20 cellular contexts compared by ENCODE assay signal in the genomic region with DNA sequence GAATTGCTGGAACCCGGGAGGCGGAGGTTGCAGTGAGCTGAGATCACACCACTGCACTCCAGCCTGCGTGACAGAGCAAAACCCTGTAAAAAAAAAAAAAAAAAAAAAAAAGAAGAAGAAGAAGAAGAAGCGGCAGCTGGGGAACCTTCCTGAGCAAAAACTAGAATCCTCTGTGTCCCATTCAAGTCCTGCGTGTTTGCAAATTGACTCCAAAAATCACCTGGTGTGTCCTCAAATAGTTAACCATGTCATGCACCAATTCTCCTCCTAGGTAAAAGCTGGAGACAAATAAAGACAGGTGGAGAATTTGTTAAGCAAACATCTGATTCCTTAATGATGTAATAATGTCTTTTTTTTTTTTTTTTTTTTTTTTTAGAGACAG. TPM values are rescaled to one million over a fixed set of nuclear protein-coding genes. Genes with fewer than 3 reads are reported as not detected.
A peak's percentile ranks its signal among the peaks of the same experiment; 100 is the strongest.
DNase-seq lines count a peak whose midpoint lies in the region; FAIRE-seq and TF ChIP-seq lines count a peak whose summit lies in the region.
"Had no signal": no experiment of that assay in that cellular context is flagged by ENCODE, and none has a peak within 500 bp of the region (broad histone marks: within the 10 kb centered on the region; RNA-seq: fewer than 3 reads in every experiment).

No MANE protein-coding gene starts in this region.

- no peak for TF ChIP-seq CTCF in OCI-LY7 (conservative IDR thresholded peaks at IDR 0.05; ENCODE audit: low read length)
- TF ChIP-seq CTCF in esophagus squamous epithelium (IDR thresholded peaks at IDR 0.05): no peak

- H3K4me1 Mint-ChIP-seq in CD4-positive, alpha-beta memory T cell: peaks cover 26 to 62% (median 37%) of the 10 kb centered on the region in 4 donors
- peaks cover 66 to 77% of the 10 kb centered on the region in 2 donors for H3K4me1 Mint-ChIP-seq in immature natural killer cell

- no TSS peak for BruUV-seq in OCI-LY7 (replicated peaks; lab: Mats Ljungman, UMichigan)

- no peak overlapping the region for H3K27ac ChIP-seq in CD4-positive, alpha-beta memory T cell (ENCODE audit: low read depth, low read length)
- H3K27ac ChIP-seq in OCI-LY7 (ENCODE audit: low read depth, low read length, poor library complexity, severe bottlenecking): peak overlapping the region; percentile 100
- H3K27ac ChIP-seq in esophagus squamous epithelium: no peak overlapping the region
- H3K27ac ChIP-seq: upper lobe of right lung had no signal

- no peak for DNase-seq in CD4-positive, alpha-beta memory T cell
- DNase-seq in GM12891 (ENCODE audit: insufficient read length, low spot score) (no peak), OCI-LY7 (ENCODE audit: low spot score) (peak; percentile 87), immature natural killer cell (no peak), NCI-H2227 treated with DMSO at 0.1 percent for 48 hours (lab: John Stamatoyannopoulos, UW) (no peak), esophagus squamous epithelium (lab: John Stamatoyannopoulos, UW) (no peak), DMS153 treated with DMSO at 0.1 percent for 48 hours (lab: John Stamatoyannopoulos, UW; ENCODE audit: unreplicated experiment) (no peak), NCI-H526 treated with DMSO at 0.1 percent for 48 hours (lab: John Stamatoyannopoulos, UW) (no peak)
- DNase-seq: anterior cingulate cortex; BE2C; DMS53; foreskin fibroblast; NCI-H1092; NCI-H2081 treated with DMSO at 0.1 percent for 48 hours; NCI-H524; OCI-M1; SIG-M5; stimulated activated CD4-positive, alpha-beta T cell treated with anti-CD3 and anti-CD28 coated beads, Interleukin-12 subunit alpha, Interleukin-12 subunit beta, amount 100 ng/mL, for 4 hours had no signal

- TF ChIP-seq POLR2A in GM12891 (IDR thresholded peaks at IDR 0.05; ENCODE audit: low read depth, low read length) (0 out of 2 replicates have a peak, but pooled peaks have one; percentile 6), esophagus squamous epithelium (IDR thresholded peaks at IDR 0.05) (no peak)

- CTCF ChIA-PET in CD4-positive, alpha-beta memory T cell (lab: Charles Lee; ENCODE audit: partially characterized antibody): no interaction called here
- CTCF ChIA-PET in OCI-LY7 (lab: Charles Lee; ENCODE audit: unreplicated experiment): no interaction called here

- no peak overlapping the region for H2AFZ ChIP-seq in OCI-LY7 (ENCODE audit: low read length)

- H3K27me3 Mint-ChIP-seq in CD4-positive, alpha-beta memory T cell: no peaks in the 10 kb centered on the region
- H3K27me3 Mint-ChIP-seq in immature natural killer cell (ENCODE audit: low read depth in 3 of 3): peaks cover 26 to 44% (median 32%) of the 10 kb centered on the region in 3 donors
- H3K27me3 Mint-ChIP-seq: stimulated activated naive CD8-positive, alpha-beta T cell treated with anti-CD3 and anti-CD28 coated beads, Interleukin-15, Interleukin-2, amounts not matched to agents 100 ng/mL and 50 ng/mL, for 24 hours had no signal

- H3K4me3 ChIP-seq in CD4-positive, alpha-beta memory T cell (ENCODE audit: low read length in 2 of 2): no peak overlapping the region
- H3K4me3 ChIP-seq in OCI-LY7 (ENCODE audit: low read depth, low read length, poor library complexity, severe bottlenecking) (peak overlapping the region; percentile 19), esophagus squamous epithelium (no peak overlapping the region)
- H3K4me3 ChIP-seq: upper lobe of right lung had no signal

- peak overlapping the region; percentile 70 for H3K4me2 ChIP-seq in OCI-LY7 (ENCODE audit: low read length)

- intact Hi-C loops in CD4-positive, alpha-beta memory T cell (cut with micrococcal nuclease): no loop called here
- intact Hi-C loops in OCI-LY7 (cut with micrococcal nuclease; ENCODE audit: unreplicated experiment): loop anchor here (5.0 kb wide), 1 partner anchor 53 kb away; a partner anchor contains a TSS
- intact Hi-C loops in esophagus squamous epithelium (cut with DNase I): no loop called here

- no peaks in the 10 kb centered on the region for H4K20me1 ChIP-seq in OCI-LY7 (ENCODE audit: insufficient read depth, low read length)

- H3K79me2 ChIP-seq in OCI-LY7 (ENCODE audit: insufficient read depth, low read depth, low read length): peaks cover 59% of the 10 kb centered on the region

- H3K4me3 Mint-ChIP-seq in CD4-positive, alpha-beta memory T cell: peak overlapping the region in 2 of 8 donors; percentile 10 to 31
- H3K4me3 Mint-ChIP-seq in immature natural killer cell: peak overlapping the region in 1 of 5 donors; percentile 66
- H3K4me3 Mint-ChIP-seq: stimulated activated naive CD8-positive, alpha-beta T cell treated with anti-CD3 and anti-CD28 coated beads, Interleukin-15, Interleukin-2, amounts not matched to agents 100 ng/mL and 50 ng/mL, for 24 hours had no signal

- FAIRE-seq in GM12891 (lab: Jason Lieb, UNC): peak; percentile 41

- WGBS in esophagus squamous epithelium, 2 donors: 58 to 69% methylated on average over 5 of the region's 5 CpGs

- H3K36me3 Mint-ChIP-seq in CD4-positive, alpha-beta memory T cell: peaks cover 54 to 62% of the 10 kb centered on the region in 2 donors
- peaks cover 22 to 48% (median 23%) of the 10 kb centered on the region in 3 donors for H3K36me3 Mint-ChIP-seq in immature natural killer cell

- H3K9me3 ChIP-seq in CD4-positive, alpha-beta memory T cell (ENCODE audit: control insufficient read depth in 1 of 2, low read length in 2 of 2): no peaks in the 10 kb centered on the region
- H3K9me3 ChIP-seq in OCI-LY7 (ENCODE audit: low read length) (peaks cover 12% of the 10 kb centered on the region; the same call in 1 of the 2 replicates), esophagus squamous epithelium (peaks cover 0 to 6% (median 0%) of the 10 kb centered on the region in 3 donors)
- H3K9me3 ChIP-seq: BE2C, upper lobe of right lung had no signal

- peaks cover 34% of the 10 kb centered on the region for H3K36me3 ChIP-seq in CD4-positive, alpha-beta memory T cell (ENCODE audit: insufficient read depth, low read length)
- peaks cover 72% of the 10 kb centered on the region for H3K36me3 ChIP-seq in OCI-LY7 (ENCODE audit: insufficient read depth, low read length)
- no peaks in the 10 kb centered on the region for H3K36me3 ChIP-seq in esophagus squamous epithelium
- H3K36me3 ChIP-seq: BE2C, upper lobe of right lung had no signal

- no peaks in the 10 kb centered on the region for H3K27me3 ChIP-seq in CD4-positive, alpha-beta memory T cell (ENCODE audit: insufficient read depth, low read length)
- H3K27me3 ChIP-seq in esophagus squamous epithelium: no peaks in the 10 kb centered on the region
- H3K27me3 ChIP-seq: BE2C, upper lobe of right lung had no signal

- no peaks in the 10 kb centered on the region for H3K9me2 ChIP-seq in OCI-LY7 (ENCODE audit: insufficient read depth, low read length)

- POLR2A ChIA-PET in CD4-positive, alpha-beta memory T cell (lab: Charles Lee; ENCODE audit: partially characterized antibody): no interaction called here
- POLR2A ChIA-PET in OCI-LY7 (lab: Charles Lee): no interaction called here

- H3K9me3 Mint-ChIP-seq in CD4-positive, alpha-beta memory T cell: peaks cover 0 to 3% (median under 1%) of the 10 kb centered on the region in 8 donors
- no peaks in the 10 kb centered on the region for H3K9me3 Mint-ChIP-seq in immature natural killer cell
- H3K9me3 Mint-ChIP-seq: stimulated activated naive CD8-positive, alpha-beta T cell treated with anti-CD3 and anti-CD28 coated beads, Interleukin-15, Interleukin-2, amounts not matched to agents 100 ng/mL and 50 ng/mL, for 24 hours had no signal

- peak overlapping the region in 5 of 7 donors; percentile 70 to 91 (median 89) for H3K27ac Mint-ChIP-seq in CD4-positive, alpha-beta memory T cell
- peak overlapping the region in 5 of 6 donors; percentile 85 to 95 (median 92) for H3K27ac Mint-ChIP-seq in immature natural killer cell

- peaks cover 50% of the 10 kb centered on the region for H3K4me1 ChIP-seq in CD4-positive, alpha-beta memory T cell (ENCODE audit: insufficient read depth, low read length)
- H3K4me1 ChIP-seq in OCI-LY7 (ENCODE audit: insufficient read depth, low read length, poor library complexity, severe bottlenecking): peaks cover 94% of the 10 kb centered on the region
- peaks cover 0 to 12% (median 0%) of the 10 kb centered on the region in 3 donors for H3K4me1 ChIP-seq in esophagus squamous epithelium
- H3K4me1 ChIP-seq: BE2C had no signal

TF ChIP-seq in GM12891, 5 proteins besides CTCF, POLR2A, EP300 and RAD21:
- TF ChIP-seq TAF1 (IDR thresholded peaks at IDR 0.05; ENCODE audit: low read depth, low read length): no peak
- no peak for TF ChIP-seq SPI1 (IDR thresholded peaks at IDR 0.05; ENCODE audit: low read depth, low read length)
- TF ChIP-seq POLR2AphosphoS5 (IDR thresholded peaks at IDR 0.05; ENCODE audit: low read depth, low read length): no peak
- TF ChIP-seq POU2F2 (IDR thresholded peaks at IDR 0.05; ENCODE audit: low read depth, low read length): no peak
- TF ChIP-seq PAX5 (IDR thresholded peaks at IDR 0.05; ENCODE audit: insufficient read depth, low read length, severe bottlenecking): no peak

RNA-seq across cellular contexts. Expression of a gene that starts 31.9 kb away (rescaled TPM):
- total RNA-seq in CD4-positive, alpha-beta memory T cell: 10 to 100 TPM; 35.9 to 37.9 TPM
- 10 to 100 TPM; 35.0 to 50.4 TPM for polyA plus RNA-seq in CD4-positive, alpha-beta memory T cell
- 59.7 TPM for polyA plus RNA-seq in GM12891 (2012; ENCODE audit: low read depth, missing spikeins)
- 17.2 and 17.6 TPM in 2 replicates for total RNA-seq in OCI-LY7 (2014; rRNA removed; shearing (Covaris generic))
- total RNA-seq in OCI-LY7 (2022) (32.8 and 37.0 TPM in 2 replicates), esophagus squamous epithelium (10 to 100 TPM in 2 of 4 donors, 1 to 10 TPM in 2; 4.4 to 21.4 (median 11.1) TPM)
- 10 to 100 TPM; 58.1 to 68.6 (median 67.1) TPM for polyA plus RNA-seq in immature natural killer cell

RNA-seq across cellular contexts. Expression of a gene that starts 52.4 kb away (rescaled TPM):
- 100 to 1,000 TPM; 195 TPM for total RNA-seq in CD4-positive, alpha-beta memory T cell
- 100 to 1,000 TPM; 194 to 261 TPM for polyA plus RNA-seq in CD4-positive, alpha-beta memory T cell
- 42.6 TPM for polyA plus RNA-seq in GM12891 (2012; ENCODE audit: low read depth, missing spikeins)
- 88.3 and 110 TPM in 2 replicates for total RNA-seq in OCI-LY7 (2014; rRNA removed; shearing (Covaris generic))
- total RNA-seq in OCI-LY7 (2022) (122 and 149 TPM in 2 replicates), esophagus squamous epithelium (1 to 10 TPM in 1 of 4 donors, under 1 TPM in 3; 0.34 to 1.3 (median 0.64) TPM)
- 100 to 1,000 TPM in 2 of 3 donors, 10 to 100 TPM in 1; 96.8 to 232 (median 119) TPM for polyA plus RNA-seq in immature natural killer cell

Comparison
In these comparisons a context has a peak if more than half of its experiments do, and no peak if none do; other contexts are left out.
1. RNA of a gene that starts 52.4 kb away (total RNA-seq): 195 TPM in CD4-positive, alpha-beta memory T cell and 88.3 to 149 TPM in OCI-LY7; 0.34 to 1.3 TPM in esophagus squamous epithelium; every median in the first group is over 10 times any median in the second.